In the genomic region with DNA sequence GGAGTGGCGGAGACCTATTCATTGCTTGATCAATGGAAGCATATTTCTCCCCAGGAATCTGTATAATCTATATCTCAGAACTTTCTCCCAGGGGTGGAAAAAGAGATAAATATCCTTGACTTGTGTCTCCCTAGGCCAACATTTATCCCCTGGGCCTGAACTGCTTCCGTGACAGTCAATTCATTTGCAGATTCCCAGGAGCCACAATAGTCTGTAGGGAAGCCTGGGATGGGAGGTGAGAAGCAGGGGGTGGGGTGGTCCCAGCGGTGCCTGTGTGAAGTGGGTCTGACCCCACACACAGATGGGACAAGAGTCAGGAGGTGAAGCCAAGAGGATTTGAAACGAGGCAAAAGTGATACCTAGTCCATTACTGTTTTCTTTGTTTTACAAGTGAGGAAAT, we compare ENCODE assay signal across 9 cellular contexts.
"Had no signal": no experiment of that assay in that cellular context is flagged by ENCODE, and none has a peak within 500 bp of the region (broad histone marks: within the 10 kb centered on the region; RNA-seq: fewer than 3 reads in every experiment).

No MANE protein-coding gene starts in this region.

- H3K4me3 ChIP-seq: K562 had no signal

- H3K4me1 Mint-ChIP-seq: IgD-negative memory B cell had no signal

- H3K4me2 ChIP-seq: KMS-11 had no signal

- DNase-seq: IMR-90, KBM-7, KG1 had no signal

- H3K4me3 Mint-ChIP-seq: IgD-negative memory B cell had no signal

- ATAC-seq: HepG2, K562 had no signal

- H3K36me3 Mint-ChIP-seq: IgD-negative memory B cell had no signal

- FAIRE-seq: HepG2, HTR-8/SVneo, K562 had no signal

- H3K27ac Mint-ChIP-seq: IgD-negative memory B cell had no signal

- H3K27ac ChIP-seq: HL-60, KMS-11 had no signal

- H3K9ac ChIP-seq: KMS-11 had no signal
